In the genomic region with DNA sequence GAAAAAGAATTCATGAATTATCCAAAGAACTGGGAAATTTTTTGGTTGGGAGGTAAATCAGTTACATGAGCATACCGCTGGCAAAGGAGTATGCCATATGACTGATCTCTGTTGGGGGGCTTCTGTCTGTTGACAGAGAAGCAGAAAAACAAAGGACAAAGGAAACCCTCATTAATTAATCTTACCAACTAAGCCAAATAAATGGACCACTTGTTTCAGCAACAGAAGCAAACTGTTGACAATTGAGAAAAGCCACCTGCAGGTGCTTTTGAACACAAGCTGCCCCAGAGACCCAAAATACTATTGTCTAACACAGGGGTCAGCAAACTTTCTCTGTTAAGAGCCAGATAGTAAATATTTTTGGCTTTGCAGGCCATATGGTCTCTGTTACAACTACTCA, we compare ENCODE assay signal across 32 cellular contexts. TPM values are rescaled to one million over a fixed set of nuclear protein-coding genes. Genes with fewer than 3 reads are reported as not detected.
DNase-seq lines count a peak whose midpoint lies in the region; ATAC-seq and TF ChIP-seq lines count a peak whose summit lies in the region.
"Had no signal": no experiment of that assay in that cellular context is flagged by ENCODE, and none has a peak within 500 bp of the region (broad histone marks: within the 10 kb centered on the region; RNA-seq: fewer than 3 reads in every experiment).

No MANE protein-coding gene starts in this region.

- no peaks in the 10 kb centered on the region for H3K9me3 Mint-ChIP-seq in nephron
- H3K9me3 Mint-ChIP-seq: activated CD8-positive, alpha-beta T cell treated with anti-CD3 and anti-CD28 coated beads for 36 hours; activated T-helper 1 cell treated with anti-CD3 and anti-CD28 coated beads, Interleukin-12 subunit alpha, Interleukin-12 subunit beta, Interleukin-2, Interleukin-4 antibody, amounts not matched to agents 30 ng/mL and 10 ng/mL and 1 ng/mL, durations not matched to agents 14 hours and 24 hours and 36 hours; CD8-positive, alpha-beta T cell; dendritic cell treated with granulocyte-macrophage colony-stimulating factor and Interleukin-4, amounts not matched to agents 40 ng/mL and 50 ng/mL, for 4 days; H9; nephron progenitor cell had no signal

- no peak for ATAC-seq in HG02678 (IDR thresholded peaks at IDR 0.05; ENCODE audit: unreplicated experiment)
- ATAC-seq: activated CD4-positive, alpha-beta T cell treated with anti-CD3 and anti-CD28 coated beads for 36 hours; activated CD8-positive, alpha-beta T cell treated with anti-CD3 and anti-CD28 coated beads for 36 hours; CD8-positive, alpha-beta T cell; esophagus mucosa; foreskin keratinocyte; GM12878; right lobe of liver had no signal

- H3K4me3 ChIP-seq in fibroblast of the aortic adventitia (ENCODE audit: low read depth, low read length), result no peak overlapping the region
- H3K4me3 ChIP-seq: GM12878, lung, right lobe of liver, SJCRH30, spleen had no signal

- H3K27ac Mint-ChIP-seq in nephron, result peak overlapping the region in 2 of 3 experiments; percentile 26 to 69
- H3K27ac Mint-ChIP-seq: activated CD4-positive, alpha-beta T cell treated with anti-CD3 and anti-CD28 coated beads for 36 hours; activated CD8-positive, alpha-beta T cell treated with anti-CD3 and anti-CD28 coated beads for 36 hours; activated T-helper 1 cell treated with anti-CD3 and anti-CD28 coated beads, Interleukin-12 subunit alpha, Interleukin-12 subunit beta, Interleukin-2, Interleukin-4 antibody, amounts not matched to agents 30 ng/mL and 10 ng/mL and 1 ng/mL, durations not matched to agents 14 hours and 24 hours and 36 hours; CD8-positive, alpha-beta T cell; dendritic cell treated with granulocyte-macrophage colony-stimulating factor and Interleukin-4, amounts not matched to agents 40 ng/mL and 50 ng/mL, for 4 days; H9; nephron progenitor cell had no signal

- peak; percentile 48 for DNase-seq in COR-L47 (lab: John Stamatoyannopoulos, UW)
- peak; percentile 70 for DNase-seq in NCI-H748 (lab: John Stamatoyannopoulos, UW; ENCODE audit: unreplicated experiment)
- DNase-seq in fibroblast of the aortic adventitia (ENCODE audit: low read depth), result peak; percentile 6
- no peak for DNase-seq in NCI-H1092 treated with DMSO at 0.1 percent for 48 hours (lab: John Stamatoyannopoulos, UW)
- DNase-seq in GM13977 (ENCODE audit: low spot score), result no peak
- DNase-seq in stimulated activated CD4-positive, alpha-beta T cell treated with anti-CD3 and anti-CD28 coated beads, Interleukin-1b, Interleukin-23, amount 100 ng/mL, for 48 hours, result no peak
- DNase-seq: activated CD4-positive, alpha-beta T cell treated with anti-CD3 and anti-CD28 coated beads for 36 hours; activated CD8-positive, alpha-beta memory T cell treated with anti-CD3 and anti-CD28 coated beads, Interleukin-2, amount 50 U/mL, for 48 hours; activated CD8-positive, alpha-beta T cell treated with anti-CD3 and anti-CD28 coated beads for 36 hours; activated naive CD4-positive, alpha-beta T cell treated with Interleukin-2 at 50 U/mL for 16 hours; BE2C; CD8-positive, alpha-beta T cell; central memory CD4-positive, alpha-beta T cell; foreskin keratinocyte; H9; MV-4-11; NCI-H187; NCI-H2171 treated with DMSO at 0.1 percent for 48 hours; nephron progenitor cell; right lobe of liver; RPMI8226; SJCRH30; spleen; T-helper 9 cell; trophoblast cell had no signal

- in situ Hi-C loops in GM13977 (cut with MboI; ENCODE audit: low pct_unique_long_range_greater_than_20kb, low sequenced_read_pairs, unreplicated experiment), result no loop called here

- H3K36me3 Mint-ChIP-seq in nephron (ENCODE audit: low read depth), result no peaks in the 10 kb centered on the region
- H3K36me3 Mint-ChIP-seq: CD8-positive, alpha-beta T cell had no signal

- peaks cover 12% of the 10 kb centered on the region for H3K4me1 Mint-ChIP-seq in nephron

- no peaks in the 10 kb centered on the region for H3K27me3 Mint-ChIP-seq in nephron (ENCODE audit: low read depth)
- H3K27me3 Mint-ChIP-seq: activated CD4-positive, alpha-beta T cell treated with anti-CD3 and anti-CD28 coated beads for 36 hours; activated CD8-positive, alpha-beta T cell treated with anti-CD3 and anti-CD28 coated beads for 36 hours; dendritic cell treated with granulocyte-macrophage colony-stimulating factor and Interleukin-4, amounts not matched to agents 40 ng/mL and 50 ng/mL, for 4 days had no signal

- H3K4me3 Mint-ChIP-seq in nephron, result no peak overlapping the region
- H3K4me3 Mint-ChIP-seq: activated CD4-positive, alpha-beta T cell treated with anti-CD3 and anti-CD28 coated beads for 36 hours; activated CD8-positive, alpha-beta T cell treated with anti-CD3 and anti-CD28 coated beads for 36 hours; activated T-helper 1 cell treated with anti-CD3 and anti-CD28 coated beads, Interleukin-12 subunit alpha, Interleukin-12 subunit beta, Interleukin-2, Interleukin-4 antibody, amounts not matched to agents 30 ng/mL and 10 ng/mL and 1 ng/mL, durations not matched to agents 14 hours and 24 hours and 36 hours; CD8-positive, alpha-beta T cell; dendritic cell treated with granulocyte-macrophage colony-stimulating factor and Interleukin-4, amounts not matched to agents 40 ng/mL and 50 ng/mL, for 4 days; H9; nephron progenitor cell had no signal

- TF ChIP-seq CTCF in fibroblast of the aortic adventitia (IDR thresholded peaks at IDR 0.05; ENCODE audit: insufficient read depth, low read length) (no peak), nephron (IDR thresholded peaks at IDR 0.05; ENCODE audit: unreplicated experiment in 3 of 3) (no peak), GM13977 (IDR thresholded peaks at IDR 0.05; ENCODE audit: extremely low read depth, insufficient read depth, missing control alignments) (no peak)

RNA-seq across cellular contexts. Expression of gene FRYL, which starts 7.0 kb away (rescaled TPM):
- total RNA-seq in fibroblast of the aortic adventitia (ENCODE audit: low replicate concordance), result 43.8 and 60.3 TPM in 2 replicates

RNA-seq across cellular contexts. Expression of gene OCIAD1, which starts 43.9 kb away (rescaled TPM):
- 128 and 181 TPM in 2 replicates for total RNA-seq in fibroblast of the aortic adventitia (ENCODE audit: low replicate concordance)

Comparison
In these comparisons a context has a peak if more than half of its experiments do, and no peak if none do; other contexts are left out.
1. DNase-seq: peak in COR-L47 (single experiment), NCI-H748 (single experiment) and fibroblast of the aortic adventitia (single experiment); none in NCI-H1092 treated with DMSO at 0.1 percent for 48 hours (single experiment), GM13977 (single experiment) and stimulated activated CD4-positive, alpha-beta T cell treated with anti-CD3 and anti-CD28 coated beads, Interleukin-1b, Interleukin-23, amount 100 ng/mL, for 48 hours (single experiment).